Comparison of ENCODE assay signal across 1 cellular context in the genomic region with DNA sequence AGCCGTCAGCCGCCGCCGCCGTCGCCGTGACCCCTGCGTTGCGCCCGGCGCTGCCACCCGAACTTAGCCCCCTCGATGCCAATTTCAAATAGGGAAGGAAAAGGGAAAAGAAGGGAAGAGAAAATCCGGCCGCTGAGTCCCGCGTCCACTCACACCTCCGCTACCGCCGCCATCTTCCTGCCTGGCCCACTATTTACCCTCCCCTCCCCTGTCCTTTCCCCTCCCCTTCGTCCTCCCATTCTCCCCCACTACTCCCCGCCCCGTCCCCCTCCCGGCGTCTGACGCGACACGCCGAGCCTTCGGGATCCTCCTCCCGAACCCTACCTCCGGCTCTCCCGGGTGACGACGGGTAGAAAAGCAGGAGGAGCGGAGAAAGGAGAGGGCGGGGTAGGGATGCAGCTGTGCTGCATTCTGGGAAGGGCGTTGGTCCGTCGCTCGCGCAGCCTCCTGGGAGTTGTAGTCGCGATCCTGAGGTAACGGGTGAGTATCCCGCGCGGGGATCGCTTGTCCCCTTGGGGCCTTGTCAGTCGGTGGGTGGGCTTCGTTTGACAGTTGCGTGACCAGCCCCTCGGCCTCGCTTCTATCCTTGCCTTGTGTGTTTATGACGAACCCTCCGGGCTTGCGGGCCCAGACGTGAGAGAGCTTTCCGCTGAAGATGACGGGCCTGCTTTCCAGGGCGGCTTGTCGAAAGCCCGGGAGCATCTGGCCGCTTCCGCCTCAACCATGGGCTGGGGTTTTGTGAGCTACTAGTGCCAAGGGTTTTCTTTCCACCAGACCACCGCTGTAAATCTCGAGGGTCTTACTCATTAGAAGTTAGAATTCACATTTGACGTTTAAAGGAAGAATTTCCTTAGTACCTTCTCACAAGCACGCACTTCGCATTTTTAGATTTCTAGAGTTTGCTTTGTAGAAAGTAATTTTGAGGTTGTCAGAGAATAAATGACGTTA.
TF ChIP-seq lines count a peak whose summit lies in the region.

CERT1 (minus strand) TSS at position 195 of the 948 bp plus-strand sequence. CDS start 422 bp downstream, outside the sequence.
POLK (plus strand) TSS at position 457 of the 948 bp plus-strand sequence.

TF ChIP-seq in K562, 482 proteins besides CTCF, POLR2A, EP300 and RAD21 (continued from another document and continues in another):
- TF ChIP-seq, protein P1, sequence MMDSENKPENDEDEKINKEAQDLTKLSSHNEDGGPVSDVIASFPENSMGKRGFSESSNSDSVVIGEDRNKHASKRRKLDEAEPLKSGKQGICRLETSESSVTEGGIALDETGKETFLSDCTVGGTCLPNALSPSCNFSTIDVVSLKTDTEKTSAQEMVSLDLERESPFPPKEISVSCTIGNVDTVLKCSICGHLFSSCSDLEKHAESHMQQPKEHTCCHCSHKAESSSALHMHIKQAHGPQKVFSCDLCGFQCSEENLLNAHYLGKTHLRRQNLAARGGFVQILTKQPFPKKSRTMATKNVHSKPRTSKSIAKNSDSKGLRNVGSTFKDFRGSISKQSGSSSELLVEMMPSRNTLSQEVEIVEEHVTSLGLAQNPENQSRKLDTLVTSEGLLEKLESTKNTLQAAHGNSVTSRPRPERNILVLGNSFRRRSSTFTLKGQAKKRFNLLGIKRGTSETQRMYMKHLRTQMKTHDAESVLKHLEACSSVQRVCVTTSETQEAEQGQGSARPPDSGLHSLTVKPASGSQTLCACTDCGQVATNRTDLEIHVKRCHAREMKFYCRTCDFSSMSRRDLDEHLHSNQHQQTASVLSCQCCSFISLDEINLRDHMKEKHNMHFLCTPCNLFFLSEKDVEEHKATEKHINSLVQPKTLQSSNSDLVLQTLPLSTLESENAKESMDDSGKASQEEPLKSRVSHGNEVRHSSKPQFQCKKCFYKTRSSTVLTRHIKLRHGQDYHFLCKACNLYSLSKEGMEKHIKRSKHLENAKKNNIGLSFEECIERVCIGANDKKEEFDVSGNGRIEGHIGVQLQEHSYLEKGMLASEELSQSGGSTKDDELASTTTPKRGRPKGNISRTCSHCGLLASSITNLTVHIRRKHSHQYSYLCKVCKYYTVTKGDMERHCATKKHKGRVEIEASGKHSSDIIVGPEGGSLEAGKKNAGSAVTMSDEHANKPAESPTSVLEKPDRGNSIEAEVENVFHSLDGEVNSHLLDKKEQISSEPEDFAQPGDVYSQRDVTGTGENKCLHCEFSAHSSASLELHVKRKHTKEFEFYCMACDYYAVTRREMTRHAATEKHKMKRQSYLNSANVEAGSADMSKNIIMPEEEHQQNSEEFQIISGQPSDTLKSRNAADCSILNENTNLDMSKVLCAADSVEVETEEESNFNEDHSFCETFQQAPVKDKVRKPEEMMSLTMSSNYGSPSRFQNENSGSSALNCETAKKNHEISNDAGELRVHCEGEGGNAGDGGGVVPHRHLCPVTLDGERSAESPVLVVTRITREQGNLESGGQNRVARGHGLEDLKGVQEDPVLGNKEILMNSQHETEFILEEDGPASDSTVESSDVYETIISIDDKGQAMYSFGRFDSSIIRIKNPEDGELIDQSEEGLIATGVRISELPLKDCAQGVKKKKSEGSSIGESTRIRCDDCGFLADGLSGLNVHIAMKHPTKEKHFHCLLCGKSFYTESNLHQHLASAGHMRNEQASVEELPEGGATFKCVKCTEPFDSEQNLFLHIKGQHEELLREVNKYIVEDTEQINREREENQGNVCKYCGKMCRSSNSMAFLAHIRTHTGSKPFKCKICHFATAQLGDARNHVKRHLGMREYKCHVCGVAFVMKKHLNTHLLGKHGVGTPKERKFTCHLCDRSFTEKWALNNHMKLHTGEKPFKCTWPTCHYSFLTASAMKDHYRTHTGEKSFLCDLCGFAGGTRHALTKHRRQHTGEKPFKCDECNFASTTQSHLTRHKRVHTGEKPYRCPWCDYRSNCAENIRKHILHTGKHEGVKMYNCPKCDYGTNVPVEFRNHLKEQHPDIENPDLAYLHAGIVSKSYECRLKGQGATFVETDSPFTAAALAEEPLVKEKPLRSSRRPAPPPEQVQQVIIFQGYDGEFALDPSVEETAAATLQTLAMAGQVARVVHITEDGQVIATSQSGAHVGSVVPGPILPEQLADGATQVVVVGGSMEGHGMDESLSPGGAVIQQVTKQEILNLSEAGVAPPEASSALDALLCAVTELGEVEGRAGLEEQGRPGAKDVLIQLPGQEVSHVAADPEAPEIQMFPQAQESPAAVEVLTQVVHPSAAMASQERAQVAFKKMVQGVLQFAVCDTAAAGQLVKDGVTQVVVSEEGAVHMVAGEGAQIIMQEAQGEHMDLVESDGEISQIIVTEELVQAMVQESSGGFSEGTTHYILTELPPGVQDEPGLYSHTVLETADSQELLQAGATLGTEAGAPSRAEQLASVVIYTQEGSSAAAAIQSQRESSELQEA (IDR thresholded peaks at IDR 0.05; ENCODE audit: low read depth), result no peak
- TF ChIP-seq MED1 (CRISPR knock-in tag; IDR thresholded peaks at IDR 0.05; ENCODE audit: borderline replicate concordance) (no peak), ZNF449 (CRISPR knock-in tag; IDR thresholded peaks at IDR 0.05) (no peak), ESRRA (IDR thresholded peaks at IDR 0.05; ENCODE audit: borderline replicate concordance, low read depth) (no peak), ZFP30 (CRISPR knock-in tag; IDR thresholded peaks at IDR 0.05; ENCODE audit: borderline replicate concordance) (no peak), IRF2 (CRISPR knock-in tag; IDR thresholded peaks at IDR 0.05) (no peak), ZNF764 (CRISPR knock-in tag; IDR thresholded peaks at IDR 0.05; ENCODE audit: low read depth) (no peak), SMAD4 (CRISPR knock-in tag; conservative IDR thresholded peaks at IDR 0.05) (peak; percentile 35; the same call in 1 of the 2 replicates), BRD4 (IDR thresholded peaks at IDR 0.05) (no peak), SMARCA4 (IDR thresholded peaks at IDR 0.05) (no peak), TRIM24 (IDR thresholded peaks at IDR 0.05) (no peak), CCNT2 (IDR thresholded peaks at IDR 0.05; ENCODE audit: borderline replicate concordance, extremely low read depth, insufficient read length, low read depth, low read length) (peak; percentile 11), HDAC8 (tag; IDR thresholded peaks at IDR 0.05) (no peak), SPI1 (IDR thresholded peaks at IDR 0.05; ENCODE audit: borderline replicate concordance, low read depth, low read length) (no peak), NBN (IDR thresholded peaks at IDR 0.05; ENCODE audit: low read depth) (no peak; the same call in 1 of the 2 replicates), ZBED1 (IDR thresholded peaks at IDR 0.05) (no peak), MCM3 (IDR thresholded peaks at IDR 0.05) (no peak), TCF15 (CRISPR knock-in tag; IDR thresholded peaks at IDR 0.05) (peak; percentile 45; the same call in 1 of the 2 replicates), XRCC4 (IDR thresholded peaks at IDR 0.05; ENCODE audit: extremely low read depth, insufficient read depth, insufficient read length) (no peak), MTA1 (IDR thresholded peaks at IDR 0.05; ENCODE audit: borderline replicate concordance) (no peak), BDP1 (IDR thresholded peaks at IDR 0.05; ENCODE audit: insufficient read depth, insufficient read length) (no peak), GATAD2A (IDR thresholded peaks at IDR 0.05) (no peak), POLR3G (IDR thresholded peaks at IDR 0.05; ENCODE audit: extremely low read depth, insufficient read length, insufficient replicate concordance) (no peak), PRPF4 (IDR thresholded peaks at IDR 0.05; ENCODE audit: insufficient read depth, low read depth, low read length, poor library complexity, severe bottlenecking) (no peak), TCF3 (CRISPR knock-in tag; IDR thresholded peaks at IDR 0.05) (no peak), SIRT6 (IDR thresholded peaks at IDR 0.05; ENCODE audit: low read depth, low read length) (no peak), ZNF408 (CRISPR knock-in tag; IDR thresholded peaks at IDR 0.05; ENCODE audit: low read depth) (no peak), CAMTA2 (CRISPR knock-in tag; conservative IDR thresholded peaks at IDR 0.05) (no peak), ZNF75A (CRISPR knock-in tag; IDR thresholded peaks at IDR 0.05) (no peak), ZNF143 (CRISPR knock-in tag; IDR thresholded peaks at IDR 0.05) (peak; percentile 97), TAF7 (tag; IDR thresholded peaks at IDR 0.05) (peak; percentile 85)
- TF ChIP-seq, protein P2, sequence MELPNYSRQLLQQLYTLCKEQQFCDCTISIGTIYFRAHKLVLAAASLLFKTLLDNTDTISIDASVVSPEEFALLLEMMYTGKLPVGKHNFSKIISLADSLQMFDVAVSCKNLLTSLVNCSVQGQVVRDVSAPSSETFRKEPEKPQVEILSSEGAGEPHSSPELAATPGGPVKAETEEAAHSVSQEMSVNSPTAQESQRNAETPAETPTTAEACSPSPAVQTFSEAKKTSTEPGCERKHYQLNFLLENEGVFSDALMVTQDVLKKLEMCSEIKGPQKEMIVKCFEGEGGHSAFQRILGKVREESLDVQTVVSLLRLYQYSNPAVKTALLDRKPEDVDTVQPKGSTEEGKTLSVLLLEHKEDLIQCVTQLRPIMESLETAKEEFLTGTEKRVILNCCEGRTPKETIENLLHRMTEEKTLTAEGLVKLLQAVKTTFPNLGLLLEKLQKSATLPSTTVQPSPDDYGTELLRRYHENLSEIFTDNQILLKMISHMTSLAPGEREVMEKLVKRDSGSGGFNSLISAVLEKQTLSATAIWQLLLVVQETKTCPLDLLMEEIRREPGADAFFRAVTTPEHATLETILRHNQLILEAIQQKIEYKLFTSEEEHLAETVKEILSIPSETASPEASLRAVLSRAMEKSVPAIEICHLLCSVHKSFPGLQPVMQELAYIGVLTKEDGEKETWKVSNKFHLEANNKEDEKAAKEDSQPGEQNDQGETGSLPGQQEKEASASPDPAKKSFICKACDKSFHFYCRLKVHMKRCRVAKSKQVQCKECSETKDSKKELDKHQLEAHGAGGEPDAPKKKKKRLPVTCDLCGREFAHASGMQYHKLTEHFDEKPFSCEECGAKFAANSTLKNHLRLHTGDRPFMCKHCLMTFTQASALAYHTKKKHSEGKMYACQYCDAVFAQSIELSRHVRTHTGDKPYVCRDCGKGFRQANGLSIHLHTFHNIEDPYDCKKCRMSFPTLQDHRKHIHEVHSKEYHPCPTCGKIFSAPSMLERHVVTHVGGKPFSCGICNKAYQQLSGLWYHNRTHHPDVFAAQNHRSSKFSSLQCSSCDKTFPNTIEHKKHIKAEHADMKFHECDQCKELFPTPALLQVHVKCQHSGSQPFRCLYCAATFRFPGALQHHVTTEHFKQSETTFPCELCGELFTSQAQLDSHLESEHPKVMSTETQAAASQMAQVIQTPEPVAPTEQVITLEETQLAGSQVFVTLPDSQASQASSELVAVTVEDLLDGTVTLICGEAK (IDR thresholded peaks at IDR 0.05), result peak; percentile 55
- TF ChIP-seq, protein P2 (CRISPR knock-in tag; IDR thresholded peaks at IDR 0.05), result no peak
- TF ChIP-seq, protein P3, sequence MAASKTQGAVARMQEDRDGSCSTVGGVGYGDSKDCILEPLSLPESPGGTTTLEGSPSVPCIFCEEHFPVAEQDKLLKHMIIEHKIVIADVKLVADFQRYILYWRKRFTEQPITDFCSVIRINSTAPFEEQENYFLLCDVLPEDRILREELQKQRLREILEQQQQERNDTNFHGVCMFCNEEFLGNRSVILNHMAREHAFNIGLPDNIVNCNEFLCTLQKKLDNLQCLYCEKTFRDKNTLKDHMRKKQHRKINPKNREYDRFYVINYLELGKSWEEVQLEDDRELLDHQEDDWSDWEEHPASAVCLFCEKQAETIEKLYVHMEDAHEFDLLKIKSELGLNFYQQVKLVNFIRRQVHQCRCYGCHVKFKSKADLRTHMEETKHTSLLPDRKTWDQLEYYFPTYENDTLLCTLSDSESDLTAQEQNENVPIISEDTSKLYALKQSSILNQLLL (CRISPR knock-in tag; IDR thresholded peaks at IDR 0.05; ENCODE audit: borderline replicate concordance), result no peak
- TF ChIP-seq, protein P4, sequence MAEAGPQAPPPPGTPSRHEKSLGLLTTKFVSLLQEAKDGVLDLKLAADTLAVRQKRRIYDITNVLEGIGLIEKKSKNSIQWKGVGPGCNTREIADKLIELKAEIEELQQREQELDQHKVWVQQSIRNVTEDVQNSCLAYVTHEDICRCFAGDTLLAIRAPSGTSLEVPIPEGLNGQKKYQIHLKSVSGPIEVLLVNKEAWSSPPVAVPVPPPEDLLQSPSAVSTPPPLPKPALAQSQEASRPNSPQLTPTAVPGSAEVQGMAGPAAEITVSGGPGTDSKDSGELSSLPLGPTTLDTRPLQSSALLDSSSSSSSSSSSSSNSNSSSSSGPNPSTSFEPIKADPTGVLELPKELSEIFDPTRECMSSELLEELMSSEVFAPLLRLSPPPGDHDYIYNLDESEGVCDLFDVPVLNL (CRISPR knock-in tag; IDR thresholded peaks at IDR 0.05; ENCODE audit: low read depth), result no peak
